Comparison of ENCODE assay signal across 20 cellular contexts in genomic region chr2:119436993-119437772, GRCh38. TPM values are rescaled to one million over a fixed set of nuclear protein-coding genes. Genes with fewer than 3 reads are reported as not detected.
A peak's percentile ranks its signal among the peaks of the same experiment; 100 is the strongest.
DNase-seq lines count a peak whose midpoint lies in the region; TF ChIP-seq lines count a peak whose summit lies in the region.
"Had no signal": no experiment of that assay in that cellular context is flagged by ENCODE, and none has a peak within 500 bp of the region (broad histone marks: within the 10 kb centered on the region; RNA-seq: fewer than 3 reads in every experiment).

No MANE protein-coding gene starts in this region.

- no peak for TF ChIP-seq CTCF in parathyroid adenoma (IDR thresholded peaks at IDR 0.05)
- TF ChIP-seq CTCF in endothelial cell (IDR thresholded peaks at IDR 0.05; ENCODE audit: unreplicated experiment) = no peak

- H3K9me3 ChIP-seq in duodenal mucosa (ENCODE audit: control insufficient read depth in 1 of 2, low read length in 2 of 2) = no peaks in the 10 kb centered on the region
- no peaks in the 10 kb centered on the region for H3K9me3 ChIP-seq in parathyroid adenoma (ENCODE audit: control insufficient read depth, low read length)
- H3K9me3 ChIP-seq: BE2C, Caco-2 had no signal

- peaks cover 41% of the 10 kb centered on the region for H3K79me2 ChIP-seq in parathyroid adenoma

- no peaks in the 10 kb centered on the region for H3K9me3 Mint-ChIP-seq in endothelial cell (ENCODE audit: unreplicated experiment)
- H3K9me3 Mint-ChIP-seq: CD8-positive, alpha-beta memory T cell; IgD-negative memory B cell had no signal

- H3K4me3 ChIP-seq in H7 (ENCODE audit: insufficient read depth, low read depth, low read length) (no peak overlapping the region), duodenal mucosa (ENCODE audit: low read depth in 1 of 2, low read length in 2 of 2) (no peak overlapping the region), parathyroid adenoma (ENCODE audit: low read depth, low read length) (no peak overlapping the region)

- H3K27me3 Mint-ChIP-seq in endothelial cell (ENCODE audit: unreplicated experiment) = peaks cover 10% of the 10 kb centered on the region

- no peak overlapping the region for H2AFZ ChIP-seq in parathyroid adenoma

- peaks cover 19% of the 10 kb centered on the region for H3K4me1 Mint-ChIP-seq in endothelial cell (ENCODE audit: unreplicated experiment)

- peaks cover 2% of the 10 kb centered on the region; the same call in 1 of the 2 replicates for H3K27me3 ChIP-seq in H7 (ENCODE audit: control insufficient read depth, insufficient read depth, low read length)
- no peaks in the 10 kb centered on the region for H3K27me3 ChIP-seq in duodenal mucosa (ENCODE audit: control insufficient read depth in 1 of 2, insufficient read depth in 2 of 2, low read length in 2 of 2)
- H3K27me3 ChIP-seq in parathyroid adenoma (ENCODE audit: control insufficient read depth, insufficient read depth, low read length) = no peaks in the 10 kb centered on the region
- H3K27me3 ChIP-seq: BE2C had no signal

- peaks cover 9% of the 10 kb centered on the region for H3K36me3 Mint-ChIP-seq in endothelial cell (ENCODE audit: low read depth, unreplicated experiment)
- H3K36me3 Mint-ChIP-seq: CD4-positive, CD25-positive, alpha-beta regulatory T cell; CD8-positive, alpha-beta memory T cell had no signal

- peaks cover 42 to 54% of the 10 kb centered on the region in 2 donors for H3K4me1 ChIP-seq in duodenal mucosa (ENCODE audit: control insufficient read depth in 1 of 2, insufficient read depth in 2 of 2, low read length in 2 of 2)
- H3K4me1 ChIP-seq in parathyroid adenoma = peaks cover 51% of the 10 kb centered on the region
- H3K4me1 ChIP-seq: BE2C had no signal

- no peak overlapping the region for H3K27ac Mint-ChIP-seq in endothelial cell (ENCODE audit: unreplicated experiment)
- H3K27ac Mint-ChIP-seq: CD4-positive, CD25-positive, alpha-beta regulatory T cell; CD8-positive, alpha-beta memory T cell; IgD-negative memory B cell had no signal

- H3K9ac ChIP-seq in duodenal mucosa (ENCODE audit: low read depth in 1 of 2, low read length in 2 of 2) (no peak overlapping the region), parathyroid adenoma (no peak overlapping the region)

- H3K36me3 ChIP-seq in H7 (replicated peaks; ENCODE audit: control insufficient read depth, insufficient read depth, low read length) (no peaks in the 10 kb centered on the region), duodenal mucosa (ENCODE audit: control insufficient read depth in 1 of 2, insufficient read depth in 2 of 2, low read length in 2 of 2) (peaks cover 11 to 31% of the 10 kb centered on the region in 2 donors), parathyroid adenoma (ENCODE audit: control insufficient read depth, insufficient read depth, low read length) (no peaks in the 10 kb centered on the region)
- H3K36me3 ChIP-seq: BE2C had no signal

- DNase-seq in H7 = peak; percentile 18
- DNase-seq in mesenteric fat pad (ENCODE audit: low spot score) = peak; percentile 81
- DNase-seq in hippocampal formation (lab: John Stamatoyannopoulos, UW) = no peak
- DNase-seq in endothelial cell (ENCODE audit: low spot score) = no peak
- no peak for DNase-seq in COLO829 (ENCODE audit: low spot score)
- DNase-seq in GM19240 (ENCODE audit: insufficient read length, low spot score) = no peak
- DNase-seq: ACHN; BE2C; C1 segment of cervical spinal cord; CD4-positive, CD25-positive, alpha-beta regulatory T cell; CD8-positive, alpha-beta memory T cell; DMS79; GDM1; HCEC 1CT; KBM-7 had no signal

- H3K4me2 ChIP-seq in parathyroid adenoma (ENCODE audit: low read length) = no peak overlapping the region

- H3K27ac ChIP-seq in duodenal mucosa (ENCODE audit: low read depth, low read length) (peak overlapping the region; percentile 13), parathyroid adenoma (peak overlapping the region; percentile 50)

- H3K4me3 Mint-ChIP-seq in endothelial cell (ENCODE audit: unreplicated experiment) = no peak overlapping the region
- H3K4me3 Mint-ChIP-seq: CD4-positive, CD25-positive, alpha-beta regulatory T cell; IgD-negative memory B cell had no signal

RNA-seq across cellular contexts. Expression of gene TMEM37, which starts 5.5 kb away (rescaled TPM):
- total RNA-seq in H7 (2014; rRNA removed; shearing (Covaris generic)) = 4.2 and 5.0 TPM in 2 replicates
- total RNA-seq in mesenteric fat pad (56.4 TPM), endothelial cell (ENCODE audit: unreplicated experiment) (11.4 TPM)
- total RNA-seq: CD4-positive, CD25-positive, alpha-beta regulatory T cell; CD8-positive, alpha-beta memory T cell; Daoy had no signal

Comparison
In these comparisons a context has a peak if more than half of its experiments do, and no peak if none do; other contexts are left out.
1. DNase-seq: peak in H7 (single experiment) and mesenteric fat pad (single experiment); none in hippocampal formation (0 of 2), endothelial cell (single experiment), COLO829 (single experiment) and GM19240 (single experiment).